29 cellular contexts compared by ENCODE assay signal in the genomic region with DNA sequence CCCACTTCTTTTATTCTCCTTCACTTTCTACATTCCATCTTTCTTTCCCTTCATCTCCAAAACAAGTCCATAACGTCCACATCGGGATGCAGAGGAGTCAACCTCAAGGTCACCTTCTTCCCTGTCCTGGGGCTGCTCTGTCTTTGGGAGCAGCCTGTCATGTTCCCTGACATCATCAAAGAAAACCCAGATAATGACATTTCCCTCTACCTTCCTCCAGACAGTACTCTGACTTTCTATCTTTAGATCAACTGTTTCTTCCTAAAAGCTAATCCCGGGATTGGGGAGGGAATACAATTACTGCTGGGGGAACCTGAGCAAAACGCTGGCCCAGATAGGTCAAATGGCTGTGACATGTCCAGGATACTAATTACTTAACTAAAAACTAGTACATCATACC. TPM values are rescaled to one million over a fixed set of nuclear protein-coding genes. Genes with fewer than 3 reads are reported as not detected.
"Had no signal": no experiment of that assay in that cellular context is flagged by ENCODE, and none has a peak within 500 bp of the region (broad histone marks: within the 10 kb centered on the region; RNA-seq: fewer than 3 reads in every experiment).

No MANE protein-coding gene starts in this region.

- H3K9me3 ChIP-seq: left lung, lower lobe of right lung, neutrophil, spleen, suprapubic skin, thoracic aorta, tibial artery, upper lobe of right lung had no signal

- H3K27ac ChIP-seq: left lung, lower lobe of right lung, neural progenitor cell, neutrophil, parathyroid adenoma, spleen, suprapubic skin, thoracic aorta, tibial artery, upper lobe of right lung had no signal

- H2AFZ ChIP-seq: neural progenitor cell, parathyroid adenoma had no signal

- H3K4me2 ChIP-seq: neural progenitor cell had no signal

- H3K36me3 ChIP-seq: left lung, lower lobe of right lung, neural progenitor cell, neutrophil, spleen, suprapubic skin, thoracic aorta, tibial artery, upper lobe of right lung had no signal

- DNase-seq: hypothalamus; immature natural killer cell; kidney; left colon; left lung; lower lobe of right lung; mammary epithelial cell; mesenchymal stem cell; naive B cell; natural killer cell; nephron progenitor cell; occipital lobe; retina; right cardiac atrium; small intestine; spleen; stimulated activated CD4-positive, alpha-beta T cell treated with anti-CD3 and anti-CD28 coated beads, Interleukin-4, amount 100 ng/mL, for 24 hours; stimulated activated naive CD4-positive, alpha-beta T cell; tibial artery; trophoblast cell; upper lobe of right lung had no signal

- H3K27me3 ChIP-seq: neutrophil, upper lobe of right lung had no signal

- H3K4me3 ChIP-seq: left lung, lower lobe of right lung, neural progenitor cell, spleen, suprapubic skin, thoracic aorta, tibial artery, upper lobe of right lung had no signal

- H3K4me1 ChIP-seq: left lung, lower lobe of right lung, parathyroid adenoma, spleen, suprapubic skin, tibial artery, upper lobe of right lung had no signal

- H3K9ac ChIP-seq: neural progenitor cell, parathyroid adenoma had no signal

- ATAC-seq: left colon; left lung; lower lobe of right lung; natural killer cell; right cardiac atrium; sciatic nerve; stimulated activated effector memory CD8-positive, alpha-beta T cell treated with anti-CD3 and anti-CD28 coated beads, Interleukin-12 subunit alpha, Interleukin-12 subunit beta, amount 100 ng/mL, for 72 hours had no signal

- H3K79me2 ChIP-seq: parathyroid adenoma had no signal

RNA-seq across cellular contexts. Expression of a gene that starts 39.0 kb away (rescaled TPM):
- total RNA-seq: mammary epithelial cell, osteocyte had no signal
- polyA plus RNA-seq: spleen had no signal
